ENCODE assay signal across 8 cellular contexts in the genomic region with DNA sequence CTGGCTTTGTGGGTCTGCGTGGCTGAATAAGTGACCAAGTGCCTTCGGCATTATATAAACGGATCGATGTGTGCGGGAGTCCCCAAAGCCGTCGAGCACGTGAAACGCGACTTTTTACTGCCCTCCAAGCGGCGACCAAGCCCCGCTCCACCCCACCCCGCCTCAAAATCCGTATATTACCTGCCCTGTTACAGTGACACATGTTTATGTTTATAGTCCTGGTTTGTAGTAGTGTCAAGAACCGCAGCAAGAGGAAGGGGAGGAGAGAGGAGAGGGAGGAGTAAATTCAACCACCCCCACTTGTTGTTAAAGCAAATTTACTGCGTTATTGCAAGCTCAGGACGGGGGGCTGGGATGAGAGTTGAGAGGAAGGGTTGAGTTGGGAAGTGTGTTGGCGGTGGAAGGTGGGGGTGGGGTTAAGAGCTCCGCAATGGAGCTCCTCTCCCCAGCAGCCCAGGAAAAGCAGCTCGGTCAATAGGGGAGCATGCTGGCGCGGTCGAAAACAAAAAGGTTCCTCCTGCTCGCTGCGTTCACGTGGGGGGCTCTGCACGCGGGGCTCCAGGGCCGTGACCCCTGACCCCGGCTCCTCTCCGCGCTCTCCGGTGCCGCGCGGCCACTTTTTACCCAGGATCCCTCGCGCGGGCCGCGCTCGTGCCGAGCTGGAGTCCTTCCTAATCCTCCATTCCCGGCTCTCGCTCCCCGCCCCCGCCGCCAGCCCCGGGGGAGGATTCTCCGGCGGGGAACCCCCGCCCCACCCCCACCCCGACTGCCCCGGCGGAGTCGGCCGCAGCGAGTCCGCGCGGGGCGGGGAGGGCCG. TPM values are rescaled to one million over a fixed set of nuclear protein-coding genes. Genes with fewer than 3 reads are reported as not detected.
DNase-seq lines count a peak whose midpoint lies in the region; ATAC-seq and TF ChIP-seq lines count a peak whose summit lies in the region.

A gene (minus strand): TSS at position 316 of the 817 bp plus-strand sequence. CDS start 7,860 bp downstream, outside the sequence.

- TF ChIP-seq POLR2A in Peyer's patch (IDR thresholded peaks at IDR 0.05) (no peak), thyroid gland (IDR thresholded peaks at IDR 0.05) (peak in 1 of 2 donors; percentile 59)

- H3K4me3 ChIP-seq in Karpas-422 (ENCODE audit: low read length) (peak within 1 kb of the TSS; percentile 75), Peyer's patch (peak within 1 kb of the TSS; percentile 68 to 83 (median 74)), thyroid gland (replicated peaks in 1 of 3) (peak within 1 kb of the TSS; percentile 11 to 67 (median 17))

- H3K4me1 ChIP-seq in Karpas-422 (ENCODE audit: low read length) (peaks cover 36% of the 10 kb centered on the region), Peyer's patch (peaks cover 0 to 12% (median 2%) of the 10 kb centered on the region in 4 donors), thyroid gland (peaks cover 0 to 9% of the 10 kb centered on the region in 2 donors)

- H3K27ac ChIP-seq in Karpas-422 (ENCODE audit: low read length) (peak within 1 kb of the TSS; percentile 32), Peyer's patch (peak within 1 kb of the TSS; percentile 90 to 97 (median 93)), thyroid gland (peak within 1 kb of the TSS; percentile 92 to 99 (median 95))

- TF ChIP-seq CTCF in Peyer's patch (IDR thresholded peaks at IDR 0.05) (no peak), nephron (IDR thresholded peaks at IDR 0.05; ENCODE audit: unreplicated experiment in 3 of 3) (no peak), thyroid gland (IDR thresholded peaks at IDR 0.05) (no peak)

- no peaks in the 10 kb centered on the region for H4K20me1 ChIP-seq in Karpas-422 (ENCODE audit: insufficient read depth, low read depth, low read length)

- ATAC-seq in GM21723 (IDR thresholded peaks at IDR 0.05; ENCODE audit: unreplicated experiment) = peak; percentile 62

- no peaks in the 10 kb centered on the region for H3K9me3 Mint-ChIP-seq in nephron

- H3K9me2 ChIP-seq in Karpas-422 (replicated peaks; ENCODE audit: insufficient read depth, low read length) = no peaks in the 10 kb centered on the region

- no peaks in the 10 kb centered on the region for H3K9me3 ChIP-seq in Karpas-422 (ENCODE audit: low read length)
- H3K9me3 ChIP-seq in Peyer's patch = no peaks in the 10 kb centered on the region
- no peaks in the 10 kb centered on the region for H3K9me3 ChIP-seq in thyroid gland

- H2AFZ ChIP-seq in Karpas-422 (ENCODE audit: low read length) = peak within 1 kb of the TSS; percentile 96

- peak within 1 kb of the TSS; percentile 99 for H3K27ac Mint-ChIP-seq in nephron

- peak within 1 kb of the TSS; percentile 78 for H3K4me2 ChIP-seq in Karpas-422 (ENCODE audit: low read depth, low read length, poor library complexity, severe bottlenecking)

- intact Hi-C loops in thyroid gland (cut with DNase I) = loop anchor here (10.0 kb wide), 1 partner anchor 799 kb away; a partner anchor contains a TSS

- H3K36me3 Mint-ChIP-seq in nephron (ENCODE audit: low read depth) = no peaks in the 10 kb centered on the region

- 1 to 4% methylated on average over 31 to 44 of the region's 64 CpGs for WGBS in thyroid gland, 2 donors

- H3K79me2 ChIP-seq in Karpas-422 (ENCODE audit: low read length) = no peaks in the 10 kb centered on the region

- no peaks in the 10 kb centered on the region for H3K36me3 ChIP-seq in Karpas-422 (ENCODE audit: insufficient read depth, low read length)
- H3K36me3 ChIP-seq in Peyer's patch = no peaks in the 10 kb centered on the region
- no peaks in the 10 kb centered on the region for H3K36me3 ChIP-seq in thyroid gland

- H3K9ac ChIP-seq in Karpas-422 (ENCODE audit: low read length) = peak within 1 kb of the TSS; percentile 69

- peak within 1 kb of the TSS; percentile 90 to 98 (median 93) for H3K4me3 Mint-ChIP-seq in nephron

- H3K27me3 Mint-ChIP-seq in nephron (ENCODE audit: low read depth) = peaks cover 11% of the 10 kb centered on the region

- peak; percentile 90 for DNase-seq in DMS 273 (lab: John Stamatoyannopoulos, UW; ENCODE audit: unreplicated experiment)
- DNase-seq in Karpas-422 = peak; percentile 86
- peak; percentile 55 to 85 (median 80) for DNase-seq in Peyer's patch
- peak; percentile 87 for DNase-seq in activated effector memory CD4-positive, alpha-beta T cell treated with anti-CD3 and anti-CD28 coated beads, Interleukin-2, amount 50 U/mL, for 16 hours
- peak; percentile 93 for DNase-seq in fibroblast of the conjunctiva (ENCODE audit: low read depth)
- DNase-seq in thyroid gland = peak; percentile 90 to 92

- H3K4me1 Mint-ChIP-seq in nephron = peaks cover 62% of the 10 kb centered on the region

- no peaks in the 10 kb centered on the region for H3K27me3 ChIP-seq in Karpas-422 (ENCODE audit: low read length)
- no peaks in the 10 kb centered on the region for H3K27me3 ChIP-seq in Peyer's patch
- no peaks in the 10 kb centered on the region for H3K27me3 ChIP-seq in thyroid gland

RNA-seq across cellular contexts. Expression of the gene that starts here (rescaled TPM):
- total RNA-seq in Karpas-422 (2014; rRNA removed; shearing (Covaris generic); ENCODE audit: low replicate concordance) = 0.22 and 1.5 TPM in 2 replicates
- total RNA-seq in Peyer's patch (under 1 TPM in 1 of 4 donors, not detected in 3; 0.27 TPM), thyroid gland (1 to 10 TPM; 3.1 to 9.9 (median 7.1) TPM)

Comparison
In these comparisons a context has a peak if more than half of its experiments do, and no peak if none do; other contexts are left out.
1. Peak in every context shown above with its lines: DNase-seq, ATAC-seq, H3K4me3 ChIP-seq and H3K27ac ChIP-seq.
2. Peak in DNase-seq, H3K4me3 ChIP-seq and H3K27ac ChIP-seq in Peyer's patch; RNA of the gene not detected or under 1 TPM.
3. H3K27ac ChIP-seq: peak in every context shown above with its lines; median percentile 95 in thyroid gland; 93 in Peyer's patch; 32 in Karpas-422.
4. H3K4me3 ChIP-seq: peak in every context shown above with its lines; median percentile 75 in Karpas-422; 74 in Peyer's patch; 17 in thyroid gland.